Comparison of ENCODE assay signal across 1 cellular context in the genomic region with DNA sequence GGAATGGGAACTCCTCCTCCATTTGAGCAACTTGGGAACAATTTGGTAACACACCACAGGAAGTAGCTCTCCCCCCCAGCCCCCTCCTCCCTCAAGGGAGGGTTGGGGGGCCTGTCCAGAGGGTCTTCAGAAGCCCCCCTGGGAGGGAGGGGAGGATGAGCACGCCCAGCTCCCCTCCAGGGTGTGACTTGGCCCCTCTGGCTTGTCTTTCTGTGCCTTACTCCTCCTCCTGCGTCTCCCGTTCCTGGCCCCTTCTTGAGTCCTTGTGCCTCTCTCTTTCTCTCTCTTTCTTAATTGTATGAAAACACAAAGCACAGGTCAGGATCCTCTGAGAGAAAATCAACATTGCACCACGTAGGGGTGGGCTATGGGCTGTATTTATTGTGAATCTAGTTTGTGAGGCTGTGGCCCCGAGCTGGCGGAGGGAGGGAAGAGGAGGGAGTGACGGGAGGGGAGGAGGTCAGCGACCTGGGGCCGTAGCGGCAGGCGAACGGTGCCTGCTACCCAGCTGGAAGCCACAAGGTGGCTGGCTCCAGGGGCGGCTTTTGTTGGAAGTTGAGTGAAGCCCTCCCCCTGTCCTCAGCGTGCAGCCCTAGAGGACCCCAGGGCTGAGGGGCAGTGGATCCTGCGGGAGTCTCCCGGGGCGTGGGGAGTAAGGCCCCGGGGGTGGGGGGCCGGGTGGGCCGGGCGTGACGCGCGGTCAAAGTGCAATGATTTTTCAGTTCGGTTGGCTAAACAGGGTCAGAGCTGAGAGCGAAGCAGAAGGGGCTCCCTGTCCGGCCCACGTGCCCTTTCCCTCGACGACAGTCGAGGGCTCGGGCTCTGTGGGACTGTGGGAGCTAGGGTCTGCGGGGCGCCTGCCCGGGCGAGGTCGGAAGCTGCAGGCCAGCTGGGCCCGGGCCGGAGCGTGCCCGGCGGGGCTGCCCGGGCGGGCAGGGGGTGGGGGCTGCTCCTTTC.
TF ChIP-seq lines count a peak whose summit lies in the region.

No MANE protein-coding gene starts in this region.

TF ChIP-seq in HepG2, 621 proteins besides CTCF, POLR2A, EP300 and RAD21 (continued from another document and continues in another):
- TF ChIP-seq, protein P1, sequence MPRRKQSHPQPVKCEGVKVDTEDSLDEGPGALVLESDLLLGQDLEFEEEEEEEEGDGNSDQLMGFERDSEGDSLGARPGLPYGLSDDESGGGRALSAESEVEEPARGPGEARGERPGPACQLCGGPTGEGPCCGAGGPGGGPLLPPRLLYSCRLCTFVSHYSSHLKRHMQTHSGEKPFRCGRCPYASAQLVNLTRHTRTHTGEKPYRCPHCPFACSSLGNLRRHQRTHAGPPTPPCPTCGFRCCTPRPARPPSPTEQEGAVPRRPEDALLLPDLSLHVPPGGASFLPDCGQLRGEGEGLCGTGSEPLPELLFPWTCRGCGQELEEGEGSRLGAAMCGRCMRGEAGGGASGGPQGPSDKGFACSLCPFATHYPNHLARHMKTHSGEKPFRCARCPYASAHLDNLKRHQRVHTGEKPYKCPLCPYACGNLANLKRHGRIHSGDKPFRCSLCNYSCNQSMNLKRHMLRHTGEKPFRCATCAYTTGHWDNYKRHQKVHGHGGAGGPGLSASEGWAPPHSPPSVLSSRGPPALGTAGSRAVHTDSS (CRISPR knock-in tag; conservative IDR thresholded peaks at IDR 0.05) = no peak
- TF ChIP-seq CBX2 (IDR thresholded peaks at IDR 0.05; ENCODE audit: low read depth, low read length) = no peak
- no peak for TF ChIP-seq CBX2 (CRISPR knock-in tag; IDR thresholded peaks at IDR 0.05; ENCODE audit: low read depth)
- TF ChIP-seq HDAC1 (CRISPR knock-in tag; IDR thresholded peaks at IDR 0.05) = peak; percentile 59
- TF ChIP-seq, protein P2, sequence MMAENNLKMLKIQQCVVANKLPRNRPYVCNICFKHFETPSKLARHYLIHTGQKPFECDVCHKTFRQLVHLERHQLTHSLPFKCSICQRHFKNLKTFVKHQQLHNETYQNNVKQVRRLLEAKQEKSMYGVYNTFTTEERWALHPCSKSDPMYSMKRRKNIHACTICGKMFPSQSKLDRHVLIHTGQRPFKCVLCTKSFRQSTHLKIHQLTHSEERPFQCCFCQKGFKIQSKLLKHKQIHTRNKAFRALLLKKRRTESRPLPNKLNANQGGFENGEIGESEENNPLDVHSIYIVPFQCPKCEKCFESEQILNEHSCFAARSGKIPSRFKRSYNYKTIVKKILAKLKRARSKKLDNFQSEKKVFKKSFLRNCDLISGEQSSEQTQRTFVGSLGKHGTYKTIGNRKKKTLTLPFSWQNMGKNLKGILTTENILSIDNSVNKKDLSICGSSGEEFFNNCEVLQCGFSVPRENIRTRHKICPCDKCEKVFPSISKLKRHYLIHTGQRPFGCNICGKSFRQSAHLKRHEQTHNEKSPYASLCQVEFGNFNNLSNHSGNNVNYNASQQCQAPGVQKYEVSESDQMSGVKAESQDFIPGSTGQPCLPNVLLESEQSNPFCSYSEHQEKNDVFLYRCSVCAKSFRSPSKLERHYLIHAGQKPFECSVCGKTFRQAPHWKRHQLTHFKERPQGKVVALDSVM (CRISPR knock-in tag; IDR thresholded peaks at IDR 0.05) = no peak
- peak; percentile 74 for TF ChIP-seq AGO2 (optimal IDR thresholded peaks at IDR 0.05; ENCODE audit: low read depth, low read length)
- no peak for TF ChIP-seq ZNF605 (CRISPR knock-in tag; IDR thresholded peaks at IDR 0.05)
- no peak for TF ChIP-seq ZNF709 (CRISPR knock-in tag; IDR thresholded peaks at IDR 0.05)
- 0 out of 2 replicates have a peak, but pooled peaks have one; percentile 50 for TF ChIP-seq ZSCAN21 (CRISPR knock-in tag; IDR thresholded peaks at IDR 0.05; ENCODE audit: borderline replicate concordance)
- no peak for TF ChIP-seq LCORL (IDR thresholded peaks at IDR 0.05)
- no peak for TF ChIP-seq LCORL (CRISPR knock-in tag; IDR thresholded peaks at IDR 0.05)
- TF ChIP-seq ZNF207 (IDR thresholded peaks at IDR 0.05; ENCODE audit: borderline replicate concordance) = no peak
- no peak for TF ChIP-seq HNRNPL (IDR thresholded peaks at IDR 0.05; ENCODE audit: low read depth, low read length)
- no peak for TF ChIP-seq KLF11 (CRISPR knock-in tag; IDR thresholded peaks at IDR 0.05)
- TF ChIP-seq ZNF530 (CRISPR knock-in tag; IDR thresholded peaks at IDR 0.05; ENCODE audit: low read depth) = no peak
- no peak for TF ChIP-seq ZFP90 (CRISPR knock-in tag; IDR thresholded peaks at IDR 0.05; ENCODE audit: borderline replicate concordance)
- TF ChIP-seq, protein P3, sequence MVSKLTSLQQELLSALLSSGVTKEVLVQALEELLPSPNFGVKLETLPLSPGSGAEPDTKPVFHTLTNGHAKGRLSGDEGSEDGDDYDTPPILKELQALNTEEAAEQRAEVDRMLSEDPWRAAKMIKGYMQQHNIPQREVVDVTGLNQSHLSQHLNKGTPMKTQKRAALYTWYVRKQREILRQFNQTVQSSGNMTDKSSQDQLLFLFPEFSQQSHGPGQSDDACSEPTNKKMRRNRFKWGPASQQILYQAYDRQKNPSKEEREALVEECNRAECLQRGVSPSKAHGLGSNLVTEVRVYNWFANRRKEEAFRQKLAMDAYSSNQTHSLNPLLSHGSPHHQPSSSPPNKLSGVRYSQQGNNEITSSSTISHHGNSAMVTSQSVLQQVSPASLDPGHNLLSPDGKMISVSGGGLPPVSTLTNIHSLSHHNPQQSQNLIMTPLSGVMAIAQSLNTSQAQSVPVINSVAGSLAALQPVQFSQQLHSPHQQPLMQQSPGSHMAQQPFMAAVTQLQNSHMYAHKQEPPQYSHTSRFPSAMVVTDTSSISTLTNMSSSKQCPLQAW (CRISPR knock-in tag; IDR thresholded peaks at IDR 0.05) = no peak
- TF ChIP-seq STAG1 (CRISPR knock-in tag; IDR thresholded peaks at IDR 0.05) = peak; percentile 48
- TF ChIP-seq, protein P4, sequence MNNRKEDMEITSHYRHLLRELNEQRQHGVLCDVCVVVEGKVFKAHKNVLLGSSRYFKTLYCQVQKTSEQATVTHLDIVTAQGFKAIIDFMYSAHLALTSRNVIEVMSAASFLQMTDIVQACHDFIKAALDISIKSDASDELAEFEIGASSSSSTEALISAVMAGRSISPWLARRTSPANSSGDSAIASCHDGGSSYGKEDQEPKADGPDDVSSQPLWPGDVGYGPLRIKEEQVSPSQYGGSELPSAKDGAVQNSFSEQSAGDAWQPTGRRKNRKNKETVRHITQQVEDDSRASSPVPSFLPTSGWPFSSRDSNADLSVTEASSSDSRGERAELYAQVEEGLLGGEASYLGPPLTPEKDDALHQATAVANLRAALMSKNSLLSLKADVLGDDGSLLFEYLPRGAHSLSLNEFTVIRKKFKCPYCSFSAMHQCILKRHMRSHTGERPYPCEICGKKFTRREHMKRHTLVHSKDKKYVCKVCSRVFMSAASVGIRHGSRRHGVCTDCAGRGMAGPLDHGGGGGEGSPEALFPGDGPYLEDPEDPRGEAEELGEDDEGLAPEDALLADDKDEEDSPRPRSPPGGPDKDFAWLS (CRISPR knock-in tag; IDR thresholded peaks at IDR 0.05; ENCODE audit: borderline replicate concordance) = no peak
- no peak for TF ChIP-seq PAWR (CRISPR knock-in tag; IDR thresholded peaks at IDR 0.05; ENCODE audit: borderline replicate concordance)
- TF ChIP-seq ZFP37 (CRISPR knock-in tag; IDR thresholded peaks at IDR 0.05; ENCODE audit: borderline replicate concordance) = no peak
- TF ChIP-seq, protein P5, sequence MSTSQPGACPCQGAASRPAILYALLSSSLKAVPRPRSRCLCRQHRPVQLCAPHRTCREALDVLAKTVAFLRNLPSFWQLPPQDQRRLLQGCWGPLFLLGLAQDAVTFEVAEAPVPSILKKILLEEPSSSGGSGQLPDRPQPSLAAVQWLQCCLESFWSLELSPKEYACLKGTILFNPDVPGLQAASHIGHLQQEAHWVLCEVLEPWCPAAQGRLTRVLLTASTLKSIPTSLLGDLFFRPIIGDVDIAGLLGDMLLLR (CRISPR knock-in tag; IDR thresholded peaks at IDR 0.05) = no peak
- TF ChIP-seq POLR2AphosphoS5 (IDR thresholded peaks at IDR 0.05; ENCODE audit: low read depth, low read length) = no peak
- no peak for TF ChIP-seq ZNF3 (CRISPR knock-in tag; IDR thresholded peaks at IDR 0.05)
- no peak for TF ChIP-seq ZNF773 (CRISPR knock-in tag; IDR thresholded peaks at IDR 0.05; ENCODE audit: borderline replicate concordance)
- no peak for TF ChIP-seq ZFP36L2 (CRISPR knock-in tag; IDR thresholded peaks at IDR 0.05)
- peak; percentile 49; the same call in 1 of the 2 replicates for TF ChIP-seq ZSCAN25 (CRISPR knock-in tag; IDR thresholded peaks at IDR 0.05)
- TF ChIP-seq ZFY (CRISPR knock-in tag; IDR thresholded peaks at IDR 0.05) = 0 out of 2 replicates have a peak, but pooled peaks have one; percentile 18
- no peak for TF ChIP-seq ZNF772 (CRISPR knock-in tag; IDR thresholded peaks at IDR 0.05)
- TF ChIP-seq RAD51 (IDR thresholded peaks at IDR 0.05; ENCODE audit: borderline replicate concordance) = no peak
- TF ChIP-seq ADNP (CRISPR knock-in tag; IDR thresholded peaks at IDR 0.05) = no peak
- no peak for TF ChIP-seq ZNF660 (CRISPR knock-in tag; IDR thresholded peaks at IDR 0.05; ENCODE audit: borderline replicate concordance, low read depth)
- TF ChIP-seq ZNF124 (CRISPR knock-in tag; IDR thresholded peaks at IDR 0.05) = no peak
- TF ChIP-seq, protein P6, sequence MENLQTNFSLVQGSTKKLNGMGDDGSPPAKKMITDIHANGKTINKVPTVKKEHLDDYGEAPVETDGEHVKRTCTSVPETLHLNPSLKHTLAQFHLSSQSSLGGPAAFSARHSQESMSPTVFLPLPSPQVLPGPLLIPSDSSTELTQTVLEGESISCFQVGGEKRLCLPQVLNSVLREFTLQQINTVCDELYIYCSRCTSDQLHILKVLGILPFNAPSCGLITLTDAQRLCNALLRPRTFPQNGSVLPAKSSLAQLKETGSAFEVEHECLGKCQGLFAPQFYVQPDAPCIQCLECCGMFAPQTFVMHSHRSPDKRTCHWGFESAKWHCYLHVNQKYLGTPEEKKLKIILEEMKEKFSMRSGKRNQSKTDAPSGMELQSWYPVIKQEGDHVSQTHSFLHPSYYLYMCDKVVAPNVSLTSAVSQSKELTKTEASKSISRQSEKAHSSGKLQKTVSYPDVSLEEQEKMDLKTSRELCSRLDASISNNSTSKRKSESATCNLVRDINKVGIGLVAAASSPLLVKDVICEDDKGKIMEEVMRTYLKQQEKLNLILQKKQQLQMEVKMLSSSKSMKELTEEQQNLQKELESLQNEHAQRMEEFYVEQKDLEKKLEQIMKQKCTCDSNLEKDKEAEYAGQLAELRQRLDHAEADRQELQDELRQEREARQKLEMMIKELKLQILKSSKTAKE (CRISPR knock-in tag; IDR thresholded peaks at IDR 0.05; ENCODE audit: borderline replicate concordance) = no peak
- TF ChIP-seq HOXD1 (CRISPR knock-in tag; IDR thresholded peaks at IDR 0.05) = no peak
- TF ChIP-seq, protein P7, sequence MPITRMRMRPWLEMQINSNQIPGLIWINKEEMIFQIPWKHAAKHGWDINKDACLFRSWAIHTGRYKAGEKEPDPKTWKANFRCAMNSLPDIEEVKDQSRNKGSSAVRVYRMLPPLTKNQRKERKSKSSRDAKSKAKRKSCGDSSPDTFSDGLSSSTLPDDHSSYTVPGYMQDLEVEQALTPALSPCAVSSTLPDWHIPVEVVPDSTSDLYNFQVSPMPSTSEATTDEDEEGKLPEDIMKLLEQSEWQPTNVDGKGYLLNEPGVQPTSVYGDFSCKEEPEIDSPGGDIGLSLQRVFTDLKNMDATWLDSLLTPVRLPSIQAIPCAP (CRISPR knock-in tag; IDR thresholded peaks at IDR 0.05; ENCODE audit: low read depth) = no peak
- TF ChIP-seq, protein P8, sequence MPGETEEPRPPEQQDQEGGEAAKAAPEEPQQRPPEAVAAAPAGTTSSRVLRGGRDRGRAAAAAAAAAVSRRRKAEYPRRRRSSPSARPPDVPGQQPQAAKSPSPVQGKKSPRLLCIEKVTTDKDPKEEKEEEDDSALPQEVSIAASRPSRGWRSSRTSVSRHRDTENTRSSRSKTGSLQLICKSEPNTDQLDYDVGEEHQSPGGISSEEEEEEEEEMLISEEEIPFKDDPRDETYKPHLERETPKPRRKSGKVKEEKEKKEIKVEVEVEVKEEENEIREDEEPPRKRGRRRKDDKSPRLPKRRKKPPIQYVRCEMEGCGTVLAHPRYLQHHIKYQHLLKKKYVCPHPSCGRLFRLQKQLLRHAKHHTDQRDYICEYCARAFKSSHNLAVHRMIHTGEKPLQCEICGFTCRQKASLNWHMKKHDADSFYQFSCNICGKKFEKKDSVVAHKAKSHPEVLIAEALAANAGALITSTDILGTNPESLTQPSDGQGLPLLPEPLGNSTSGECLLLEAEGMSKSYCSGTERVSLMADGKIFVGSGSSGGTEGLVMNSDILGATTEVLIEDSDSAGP (CRISPR knock-in tag; IDR thresholded peaks at IDR 0.05; ENCODE audit: borderline replicate concordance) = 0 out of 2 replicates have a peak, but pooled peaks have one; percentile 24
- TF ChIP-seq SP4 (CRISPR knock-in tag; IDR thresholded peaks at IDR 0.05) = no peak
- TF ChIP-seq, protein P9, sequence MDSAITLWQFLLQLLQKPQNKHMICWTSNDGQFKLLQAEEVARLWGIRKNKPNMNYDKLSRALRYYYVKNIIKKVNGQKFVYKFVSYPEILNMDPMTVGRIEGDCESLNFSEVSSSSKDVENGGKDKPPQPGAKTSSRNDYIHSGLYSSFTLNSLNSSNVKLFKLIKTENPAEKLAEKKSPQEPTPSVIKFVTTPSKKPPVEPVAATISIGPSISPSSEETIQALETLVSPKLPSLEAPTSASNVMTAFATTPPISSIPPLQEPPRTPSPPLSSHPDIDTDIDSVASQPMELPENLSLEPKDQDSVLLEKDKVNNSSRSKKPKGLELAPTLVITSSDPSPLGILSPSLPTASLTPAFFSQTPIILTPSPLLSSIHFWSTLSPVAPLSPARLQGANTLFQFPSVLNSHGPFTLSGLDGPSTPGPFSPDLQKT (CRISPR knock-in tag; IDR thresholded peaks at IDR 0.05; ENCODE audit: borderline replicate concordance) = no peak
- no peak for TF ChIP-seq JUN (CRISPR knock-in tag; IDR thresholded peaks at IDR 0.05)
- TF ChIP-seq, protein P10, sequence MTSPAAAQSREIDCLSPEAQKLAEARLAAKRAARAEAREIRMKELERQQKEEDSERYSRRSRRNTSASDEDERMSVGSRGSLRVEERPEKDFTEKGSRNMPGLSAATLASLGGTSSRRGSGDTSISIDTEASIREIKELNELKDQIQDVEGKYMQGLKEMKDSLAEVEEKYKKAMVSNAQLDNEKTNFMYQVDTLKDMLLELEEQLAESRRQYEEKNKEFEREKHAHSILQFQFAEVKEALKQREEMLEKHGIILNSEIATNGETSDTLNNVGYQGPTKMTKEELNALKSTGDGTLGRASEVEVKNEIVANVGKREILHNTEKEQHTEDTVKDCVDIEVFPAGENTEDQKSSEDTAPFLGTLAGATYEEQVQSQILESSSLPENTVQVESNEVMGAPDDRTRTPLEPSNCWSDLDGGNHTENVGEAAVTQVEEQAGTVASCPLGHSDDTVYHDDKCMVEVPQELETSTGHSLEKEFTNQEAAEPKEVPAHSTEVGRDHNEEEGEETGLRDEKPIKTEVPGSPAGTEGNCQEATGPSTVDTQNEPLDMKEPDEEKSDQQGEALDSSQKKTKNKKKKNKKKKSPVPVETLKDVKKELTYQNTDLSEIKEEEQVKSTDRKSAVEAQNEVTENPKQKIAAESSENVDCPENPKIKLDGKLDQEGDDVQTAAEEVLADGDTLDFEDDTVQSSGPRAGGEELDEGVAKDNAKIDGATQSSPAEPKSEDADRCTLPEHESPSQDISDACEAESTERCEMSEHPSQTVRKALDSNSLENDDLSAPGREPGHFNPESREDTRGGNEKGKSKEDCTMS (CRISPR knock-in tag; conservative IDR thresholded peaks at IDR 0.05) = no peak
